Comparison of ENCODE assay signal across 10 cellular contexts in the genomic region with DNA sequence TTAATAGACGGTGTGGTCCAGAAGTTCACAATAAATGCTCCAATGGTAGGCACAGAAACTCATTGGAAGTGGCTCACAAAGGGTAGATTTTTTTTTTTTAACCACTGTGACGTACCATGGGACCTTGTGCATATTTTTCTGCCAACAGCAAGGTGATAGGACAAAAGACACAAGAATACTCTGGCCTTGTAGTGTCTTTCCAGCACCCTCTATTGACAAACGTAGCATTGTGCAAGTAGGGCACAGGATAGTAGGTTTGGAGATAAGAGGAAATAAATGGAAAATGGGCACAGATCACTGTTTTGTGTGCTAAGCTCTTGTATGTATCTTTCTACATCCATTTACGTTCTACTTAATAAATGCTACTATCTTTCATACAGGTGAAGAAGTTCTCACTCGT.
DNase-seq lines count a peak whose midpoint lies in the region; ATAC-seq, FAIRE-seq and TF ChIP-seq lines count a peak whose summit lies in the region.
"Had no signal": no experiment of that assay in that cellular context is flagged by ENCODE, and none has a peak within 500 bp of the region (broad histone marks: within the 10 kb centered on the region; RNA-seq: fewer than 3 reads in every experiment).

No MANE protein-coding gene starts in this region.

- TF ChIP-seq EP300 in H1 (IDR thresholded peaks at IDR 0.05; ENCODE audit: borderline replicate concordance in 1 of 2, low read depth in 2 of 2, low read length in 2 of 2), result no peak
- TF ChIP-seq EP300 in neural cell (conservative IDR thresholded peaks at IDR 0.05; ENCODE audit: poor library complexity, severe bottlenecking), result no peak

- H3K9ac ChIP-seq in H1 (replicated peaks in 1 of 4; ENCODE audit: extremely low read depth in 1 of 4, low read depth in 3 of 4, low read length in 3 of 4), result no peak overlapping the region
- no peak overlapping the region for H3K9ac ChIP-seq in neural cell (ENCODE audit: low read length)

- no peaks in the 10 kb centered on the region for H3K9me2 ChIP-seq in neural cell (ENCODE audit: insufficient read depth, low read length)

- H2BK20ac ChIP-seq in H1 (ENCODE audit: low read length), result no peak overlapping the region

- CTCF ChIA-PET in H1 (lab: Charles Lee; ENCODE audit: partially characterized antibody), result interaction anchor here (0.6 to 1.5 kb wide), 8 partner anchors 8 to 313 kb away, joined by 3 to 9 read pairs (median 4); no protein-coding TSS in a partner anchor

- H3K23me2 ChIP-seq in H1 (ENCODE audit: low read depth, low read length), result no peaks in the 10 kb centered on the region

- H4K91ac ChIP-seq in H1 (replicated peaks; ENCODE audit: insufficient read length, low read length), result no peak overlapping the region

- FAIRE-seq in H1 (lab: Jason Lieb, UNC) (peak; percentile 76), GM19239 (lab: Jason Lieb, UNC) (no peak)

- no peak overlapping the region for H2BK120ac ChIP-seq in H1 (replicated peaks; ENCODE audit: low read depth, low read length)

- peak overlapping the region; percentile 98 for H2AFZ ChIP-seq in H1 (ENCODE audit: low read length)
- H2AFZ ChIP-seq in neural cell (ENCODE audit: low read depth, low read length), result no peak overlapping the region

- no peak overlapping the region for H3K4me3 ChIP-seq in H7 (ENCODE audit: insufficient read depth, low read depth, low read length)
- H3K4me3 ChIP-seq in H1 (ENCODE audit: extremely low read depth in 1 of 4, insufficient read depth in 2 of 4, low read depth in 3 of 4, low read length in 4 of 4), result no peak overlapping the region
- H3K4me3 ChIP-seq in neural cell (ENCODE audit: low read length), result no peak overlapping the region
- no peak overlapping the region for H3K4me3 ChIP-seq in aorta (ENCODE audit: low read length in 2 of 2)
- H3K4me3 ChIP-seq: SJSA1 had no signal

- H3K27ac ChIP-seq in H1 (ENCODE audit: low read depth, low read length), result no peak overlapping the region
- H3K27ac ChIP-seq in neural cell (ENCODE audit: low read length), result no peak overlapping the region
- H3K27ac ChIP-seq in aorta (ENCODE audit: low read depth in 1 of 2, low read length in 2 of 2), result no peak overlapping the region
- H3K27ac ChIP-seq: SJSA1 had no signal

- H3K18ac ChIP-seq in H1 (ENCODE audit: extremely low read depth, low read length), result no peak overlapping the region

- TF ChIP-seq POLR2A in H1 (IDR thresholded peaks at IDR 0.05; ENCODE audit: control extremely low read depth in 1 of 2, low read depth in 2 of 2, low read length in 2 of 2), result no peak

- H4K8ac ChIP-seq in H1 (ENCODE audit: extremely low read depth, insufficient read depth, low read length), result no peak overlapping the region

- H3K9me3 ChIP-seq in H1 (ENCODE audit: insufficient read depth in 2 of 2, low read depth in 1 of 2, low read length in 1 of 2), result no peaks in the 10 kb centered on the region
- H3K9me3 ChIP-seq in neural cell (ENCODE audit: low read length), result no peaks in the 10 kb centered on the region
- no peaks in the 10 kb centered on the region for H3K9me3 ChIP-seq in aorta (ENCODE audit: control insufficient read depth, low read length)
- H3K9me3 ChIP-seq: SJSA1 had no signal

- H2BK15ac ChIP-seq in H1 (ENCODE audit: low read length), result no peak overlapping the region

- no peak overlapping the region for H4K5ac ChIP-seq in H1 (ENCODE audit: insufficient read length, low read depth, low read length)

- intact Hi-C loops in aorta (cut with DNase I), result no loop called here

- no peaks in the 10 kb centered on the region for H3K79me2 ChIP-seq in H1 (ENCODE audit: control insufficient read depth in 1 of 2, insufficient read depth in 2 of 2, low read length in 2 of 2)
- H3K79me2 ChIP-seq in neural cell (replicated peaks; ENCODE audit: insufficient read depth, low read length), result no peaks in the 10 kb centered on the region

- H2AK5ac ChIP-seq in H1 (ENCODE audit: low read depth, low read length), result no peak overlapping the region

- TF ChIP-seq RAD21 in H1 (IDR thresholded peaks at IDR 0.05 in 1 of 2, conservative IDR thresholded peaks at IDR 0.05 in 1 of 2; ENCODE audit: low read depth in 2 of 2, low read length in 2 of 2) (peak; percentile 91 to 92), neural cell (conservative IDR thresholded peaks at IDR 0.05) (peak; percentile 12)

- no peak overlapping the region for H2BK5ac ChIP-seq in H1 (ENCODE audit: low read depth, low read length)

- H3K4me2 ChIP-seq in H1 (ENCODE audit: insufficient read depth in 1 of 2, low read depth in 2 of 2, low read length in 2 of 2), result no peak overlapping the region
- no peak overlapping the region for H3K4me2 ChIP-seq in neural cell (ENCODE audit: low read length)

- peak; percentile 2 for DNase-seq in H7
- peak; percentile 11 for DNase-seq in NCI-H526 treated with DMSO at 0.1 percent for 48 hours (lab: John Stamatoyannopoulos, UW)
- no peak for DNase-seq in H1 (ENCODE audit: low read depth in 1 of 2, low spot score in 2 of 2)
- no peak for DNase-seq in aorta
- DNase-seq in activated naive CD4-positive, alpha-beta T cell treated with anti-CD3 and anti-CD28 coated beads, Interleukin-2, amount 50 U/mL, for 16 hours, result no peak
- no peak for DNase-seq in GF-D8 (lab: John Stamatoyannopoulos, UW)
- DNase-seq in GM19239 (ENCODE audit: insufficient read length, low spot score), result no peak
- DNase-seq: immature natural killer cell had no signal

- H3K27me3 ChIP-seq in H7 (ENCODE audit: control insufficient read depth, insufficient read depth, low read length) (no peaks in the 10 kb centered on the region), H1 (replicated peaks in 1 of 4; ENCODE audit: control insufficient read depth in 3 of 4, extremely low read depth in 1 of 4, insufficient read depth in 3 of 4, low read length in 3 of 4) (no peaks in the 10 kb centered on the region), neural cell (ENCODE audit: insufficient read depth, low read depth, low read length) (no peaks in the 10 kb centered on the region), aorta (ENCODE audit: control insufficient read depth in 1 of 2, insufficient read depth in 2 of 2, low read length in 1 of 2) (no peaks in the 10 kb centered on the region)
- H3K27me3 ChIP-seq: SJSA1 had no signal

- POLR2A ChIA-PET in H1 (lab: Charles Lee; ENCODE audit: partially characterized antibody), result no interaction called here

- H3K79me1 ChIP-seq in H1 (ENCODE audit: low read depth, low read length), result no peaks in the 10 kb centered on the region

- no peak overlapping the region for H2BK12ac ChIP-seq in H1 (ENCODE audit: low read depth, low read length)

- TF ChIP-seq CTCF in H1 (IDR thresholded peaks at IDR 0.05; ENCODE audit: control extremely low read depth in 1 of 3, insufficient read depth in 1 of 3, low read depth in 1 of 3, low read length in 3 of 3) (peak in 2 of 3 experiments; percentile 67 to 82; a peak in 3 of 4 replicates), neural cell (IDR thresholded peaks at IDR 0.05; ENCODE audit: poor library complexity, severe bottlenecking) (no peak)

- H3K36me3 ChIP-seq in H7 (replicated peaks; ENCODE audit: control insufficient read depth, insufficient read depth, low read length) (no peaks in the 10 kb centered on the region), H1 (ENCODE audit: control insufficient read depth in 2 of 4, insufficient read depth in 4 of 4, low read length in 3 of 4) (no peaks in the 10 kb centered on the region), neural cell (ENCODE audit: insufficient read depth, low read length) (no peaks in the 10 kb centered on the region), aorta (ENCODE audit: control insufficient read depth in 1 of 2, insufficient read depth in 2 of 2, low read length in 1 of 2) (no peaks in the 10 kb centered on the region)
- H3K36me3 ChIP-seq: SJSA1 had no signal

- no peaks in the 10 kb centered on the region for H3F3A ChIP-seq in neural cell (ENCODE audit: insufficient read depth, low read length, poor library complexity, severe bottlenecking)

- no peak overlapping the region for H3K4ac ChIP-seq in H1 (replicated peaks; ENCODE audit: insufficient read length, low read depth, low read length)

- no peak for ATAC-seq in aorta (ENCODE audit: low FRiP score)

- 53% methylated on average over 5 of the region's 5 CpGs; no CpG with 5 or more reads in 1 of the 2 experiments for WGBS in H1 (ENCODE audit: extremely low coverage in 1 of 2, insufficient coverage in 1 of 2, insufficient read length in 1 of 2, insufficient replicate concordance in 2 of 2, low coverage in 1 of 2, low lambda C conversion rate in 2 of 2, missing lambda C conversion rate in 1 of 2), 2 experiments
- 61% methylated on average over 5 of the region's 5 CpGs for WGBS in aorta, 2 donors

- no peak overlapping the region for H3K56ac ChIP-seq in H1 (replicated peaks; ENCODE audit: insufficient read length, low read depth, low read length)

- H3K23ac ChIP-seq in H1 (ENCODE audit: insufficient read length), result no peak overlapping the region

- H3K14ac ChIP-seq in H1 (ENCODE audit: insufficient read length), result no peak overlapping the region

- H3K4me1 ChIP-seq in H1 (replicated peaks in 1 of 4; ENCODE audit: control insufficient read depth in 3 of 4, insufficient read depth in 4 of 4, low read length in 3 of 4) (no peaks in the 10 kb centered on the region), aorta (ENCODE audit: control insufficient read depth in 1 of 2, insufficient read depth in 2 of 2, low read length in 2 of 2) (no peaks in the 10 kb centered on the region)
- H3K4me1 ChIP-seq: SJSA1 had no signal

- H4K20me1 ChIP-seq in H1 (replicated peaks in 1 of 2; ENCODE audit: control insufficient read depth in 1 of 2, insufficient read depth in 2 of 2, low read length in 2 of 2) (no peaks in the 10 kb centered on the region), neural cell (ENCODE audit: insufficient read depth) (no peaks in the 10 kb centered on the region)

TF ChIP-seq in H1, 55 proteins besides CTCF, POLR2A, EP300 and RAD21 (continues in another document):
- TF ChIP-seq CEBPB (IDR thresholded peaks at IDR 0.05; ENCODE audit: low read depth, low read length) (no peak), NRF1 (IDR thresholded peaks at IDR 0.05; ENCODE audit: low read depth, low read length) (no peak), RBBP5 (IDR thresholded peaks at IDR 0.05; ENCODE audit: borderline replicate concordance, low read depth, low read length) (no peak), EGR1 (IDR thresholded peaks at IDR 0.05; ENCODE audit: borderline replicate concordance, low read depth, low read length) (no peak), SIRT6 (IDR thresholded peaks at IDR 0.05; ENCODE audit: low read length) (no peak), JUN (IDR thresholded peaks at IDR 0.05; ENCODE audit: low read depth, low read length) (no peak)

TF ChIP-seq in neural cell, 6 proteins besides CTCF, POLR2A, EP300 and RAD21 (continues in another document):
- TF ChIP-seq POLR2AphosphoS5 (IDR thresholded peaks at IDR 0.05), result no peak
- TF ChIP-seq EZH2 (IDR thresholded peaks at IDR 0.05; ENCODE audit: borderline replicate concordance, insufficient read depth, low read length, poor library complexity, severe bottlenecking), result no peak

Comparison
In these comparisons a context has a peak if more than half of its experiments do, and no peak if none do; other contexts are left out.
1. DNase-seq: peak in H7 (single experiment) and NCI-H526 treated with DMSO at 0.1 percent for 48 hours (single experiment); none in H1 (0 of 2), aorta (0 of 2), activated naive CD4-positive, alpha-beta T cell treated with anti-CD3 and anti-CD28 coated beads, Interleukin-2, amount 50 U/mL, for 16 hours (single experiment), GF-D8 (single experiment) and GM19239 (single experiment).